In the genomic region with DNA sequence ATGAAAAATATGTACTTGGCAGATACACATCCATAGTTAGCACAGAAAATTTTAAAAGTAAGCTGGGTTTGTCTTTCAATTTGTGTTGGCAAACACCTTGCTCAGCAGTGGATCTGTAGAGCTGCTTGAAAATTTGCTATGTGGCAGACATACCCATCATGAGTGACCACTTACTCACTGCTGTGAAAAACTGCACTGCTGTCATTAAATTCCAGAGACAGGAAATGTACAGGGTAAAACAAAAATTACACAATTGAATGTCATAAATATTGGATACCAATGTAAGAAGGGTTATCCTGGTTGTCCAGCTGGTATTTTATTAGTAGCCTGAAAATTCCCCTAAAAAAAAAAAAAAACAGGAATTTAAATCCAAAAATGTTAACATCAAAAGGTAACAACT, we compare ENCODE assay signal across 15 cellular contexts. TPM values are rescaled to one million over a fixed set of nuclear protein-coding genes. Genes with fewer than 3 reads are reported as not detected.
A peak's percentile ranks its signal among the peaks of the same experiment; 100 is the strongest.
DNase-seq lines count a peak whose midpoint lies in the region; ATAC-seq, FAIRE-seq and TF ChIP-seq lines count a peak whose summit lies in the region.
"Had no signal": no experiment of that assay in that cellular context is flagged by ENCODE, and none has a peak within 500 bp of the region (broad histone marks: within the 10 kb centered on the region; RNA-seq: fewer than 3 reads in every experiment).

No MANE protein-coding gene starts in this region.

- FAIRE-seq in H54 (lab: Jason Lieb, UNC) = peak; percentile 84
- FAIRE-seq in pancreas (lab: Jason Lieb, UNC) = no peak
- FAIRE-seq: keratinocyte had no signal

- intact Hi-C loops in pancreas (cut with DNase I) = loop anchor here in 1 of 3 donors (10.0 kb wide), 1 partner anchor 151 kb away; no protein-coding TSS in a partner anchor

- no peak overlapping the region for H3K4me3 ChIP-seq in pancreas
- H3K4me3 ChIP-seq: transverse colon had no signal

- no peaks in the 10 kb centered on the region for H3K9me3 ChIP-seq in pancreas
- H3K9me3 ChIP-seq: transverse colon had no signal

- no peaks in the 10 kb centered on the region for H3K4me1 ChIP-seq in pancreas
- H3K4me1 ChIP-seq: transverse colon had no signal

- no peaks in the 10 kb centered on the region for H3K27me3 ChIP-seq in pancreas
- H3K27me3 ChIP-seq: transverse colon had no signal

- H3K27ac ChIP-seq in pancreas = no peak overlapping the region
- H3K27ac ChIP-seq: transverse colon had no signal

- H3K36me3 ChIP-seq in pancreas = peaks cover 4 to 46% (median 16%) of the 10 kb centered on the region in 3 donors

- ATAC-seq in GM21529 (IDR thresholded peaks at IDR 0.05; ENCODE audit: unreplicated experiment) = no peak
- ATAC-seq in pancreas = no peak
- no peak for ATAC-seq in HG03442 (IDR thresholded peaks at IDR 0.05; ENCODE audit: unreplicated experiment)
- ATAC-seq: WTC11 had no signal

- no peak for TF ChIP-seq CTCF in pancreas (IDR thresholded peaks at IDR 0.05)

- DNase-seq in AG08396 (ENCODE audit: low spot score) (peak; percentile 39), H54 (ENCODE audit: insufficient read length, low spot score) (peak; percentile 22), astrocyte of the hippocampus (ENCODE audit: low read depth, low spot score) (peak; percentile 51), kidney tubule cell (ENCODE audit: low spot score) (peak; percentile 59), pancreas (no peak), T1000 (lab: John Stamatoyannopoulos, UW) (no peak)
- DNase-seq: effector CD4-positive, alpha-beta T cell; NCI-H1105; NCI-H226; stimulated activated CD4-positive, alpha-beta T cell treated with anti-CD3 and anti-CD28 coated beads, Interleukin-2, amount 100 ng/mL, for 24 hours; transverse colon had no signal

- TF ChIP-seq POLR2A in H54 (IDR thresholded peaks at IDR 0.05; ENCODE audit: low read depth, low read length) = no peak

RNA-seq across cellular contexts. Expression of a gene that starts 24.5 kb away (rescaled TPM):
- total RNA-seq in pancreas = 10 to 100 TPM in 3 of 6 donors, 1 to 10 TPM in 3; 5.9 to 11.3 (median 8.4) TPM
- 10 to 100 TPM in 1 of 2 donors, 1 to 10 TPM in 1; 7.5 to 14.9 TPM for polyA plus RNA-seq in pancreas

RNA-seq across cellular contexts. Expression of a gene that starts 24.8 kb away (rescaled TPM):
- 10 to 100 TPM in 3 of 6 donors, 1 to 10 TPM in 3; 7.2 to 15.1 (median 10.7) TPM for total RNA-seq in pancreas
- 10 to 100 TPM; 11.1 to 21.8 TPM for polyA plus RNA-seq in pancreas

RNA-seq across cellular contexts. Expression of a gene that starts 49.2 kb away (rescaled TPM):
- total RNA-seq in pancreas = 10 to 100 TPM; 45.0 to 78.2 (median 59.5) TPM
- polyA plus RNA-seq in pancreas = 100 to 1,000 TPM; 502 to 573 TPM

RNA-seq across cellular contexts. Expression of a gene that starts 49.8 kb away (rescaled TPM):
- 10 to 100 TPM; 11.1 to 17.8 (median 14.4) TPM for total RNA-seq in pancreas
- polyA plus RNA-seq in pancreas = 1 to 10 TPM; 9.2 to 9.3 TPM

Comparison
In these comparisons a context has a peak if more than half of its experiments do, and no peak if none do; other contexts are left out.
1. DNase-seq: peak in AG08396 (single experiment), H54 (single experiment), astrocyte of the hippocampus (single experiment) and kidney tubule cell (single experiment); none in pancreas (0 of 6) and T1000 (single experiment).